Comparison of ENCODE assay signal across 1 cellular context in genomic region chr1:234841710-234842231, GRCh38.
TF ChIP-seq lines count a peak whose summit lies in the region.

No MANE protein-coding gene starts in this region.

TF ChIP-seq in GM12878, 131 proteins besides CTCF, POLR2A, EP300 and RAD21 (continued from another document):
- TF ChIP-seq CEBPZ (IDR thresholded peaks at IDR 0.05; ENCODE audit: low read depth, low read length) = no peak
